In the genomic region with DNA sequence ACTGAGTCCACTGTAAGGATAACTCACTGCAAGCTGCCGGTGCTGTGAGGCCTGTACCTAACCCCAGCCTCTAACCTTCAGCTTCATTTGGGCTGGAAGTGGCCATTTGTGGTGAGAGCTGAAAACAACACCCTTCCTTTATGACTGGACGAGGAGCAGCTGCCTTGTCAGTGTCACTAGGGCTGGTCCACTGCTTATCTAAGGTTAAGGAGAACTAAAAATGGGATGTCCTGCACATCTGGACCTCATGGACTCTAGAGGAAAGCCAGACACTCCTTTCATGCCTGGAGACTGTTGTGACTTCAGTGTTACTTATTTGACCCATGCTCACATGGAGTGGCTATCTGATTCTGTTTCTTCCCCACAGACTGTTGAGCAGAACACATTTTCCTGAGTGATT, we compare ENCODE assay signal across 8 cellular contexts.
"Had no signal": no experiment of that assay in that cellular context is flagged by ENCODE, and none has a peak within 500 bp of the region (broad histone marks: within the 10 kb centered on the region; RNA-seq: fewer than 3 reads in every experiment).

No MANE protein-coding gene starts in this region.

- FAIRE-seq: HTR-8/SVneo had no signal

- H3K9me3 ChIP-seq: HAP-1 had no signal

- H3K36me3 ChIP-seq: HAP-1 had no signal

- DNase-seq: GM23248, GOT3, H7, HFFc6, IMR-90 had no signal

- H3K27ac ChIP-seq: GM23248 had no signal

- H3K4me1 ChIP-seq: HAP-1 had no signal

- H3K9ac ChIP-seq: GM23248 had no signal

- H3K4me3 ChIP-seq: GM23248, HAP-1 had no signal

- ATAC-seq: HCT116 had no signal

- H2AFZ ChIP-seq: GM23248 had no signal
